ENCODE assay signal across 8 cellular contexts in the genomic region with DNA sequence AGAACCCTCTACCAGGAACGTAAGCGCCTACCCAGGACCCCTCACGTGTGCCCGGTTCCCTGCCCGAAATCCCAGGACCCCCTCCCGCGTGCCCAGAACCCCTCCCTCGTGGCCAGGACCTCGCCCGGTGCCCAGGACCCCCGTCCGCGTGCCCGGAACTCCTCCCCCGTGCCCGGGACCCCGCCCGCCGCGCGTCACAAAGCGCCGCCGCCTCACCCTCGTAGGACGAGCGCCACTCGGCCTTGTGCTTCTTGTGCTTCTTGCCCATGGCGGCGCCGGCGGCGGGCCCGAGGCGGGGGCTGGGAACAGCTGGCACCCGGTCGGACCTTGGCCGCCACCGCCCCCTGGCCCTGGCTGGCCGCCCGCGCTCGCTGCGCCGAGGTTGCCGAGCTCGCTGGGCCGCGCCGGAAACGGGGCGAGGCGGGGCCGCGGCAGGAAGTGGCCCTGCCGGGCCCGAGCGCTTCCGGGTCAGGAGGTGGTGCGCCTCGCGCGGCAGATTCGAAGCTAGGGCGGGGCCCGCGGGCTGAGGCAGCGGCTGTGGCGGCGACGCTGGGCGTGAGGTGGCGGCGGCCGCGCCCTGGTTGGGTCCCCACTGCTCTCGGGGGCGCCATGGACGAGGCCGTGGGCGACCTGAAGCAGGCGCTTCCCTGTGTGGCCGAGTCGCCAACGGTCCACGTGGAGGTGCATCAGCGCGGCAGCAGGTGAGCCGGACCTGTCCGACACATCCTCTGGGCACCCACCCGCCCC. TPM values are rescaled to one million over a fixed set of nuclear protein-coding genes. Genes with fewer than 3 reads are reported as not detected.
A peak's percentile ranks its signal among the peaks of the same experiment; 100 is the strongest.
DNase-seq lines count a peak whose midpoint lies in the region; ATAC-seq and TF ChIP-seq lines count a peak whose summit lies in the region.

A gene (minus strand): TSS at position 412 of the 747 bp plus-strand sequence. CDS start 144 bp downstream, at position 268.
A gene with protein sequence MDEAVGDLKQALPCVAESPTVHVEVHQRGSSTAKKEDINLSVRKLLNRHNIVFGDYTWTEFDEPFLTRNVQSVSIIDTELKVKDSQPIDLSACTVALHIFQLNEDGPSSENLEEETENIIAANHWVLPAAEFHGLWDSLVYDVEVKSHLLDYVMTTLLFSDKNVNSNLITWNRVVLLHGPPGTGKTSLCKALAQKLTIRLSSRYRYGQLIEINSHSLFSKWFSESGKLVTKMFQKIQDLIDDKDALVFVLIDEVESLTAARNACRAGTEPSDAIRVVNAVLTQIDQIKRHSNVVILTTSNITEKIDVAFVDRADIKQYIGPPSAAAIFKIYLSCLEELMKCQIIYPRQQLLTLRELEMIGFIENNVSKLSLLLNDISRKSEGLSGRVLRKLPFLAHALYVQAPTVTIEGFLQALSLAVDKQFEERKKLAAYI (plus strand): TSS at position 495 of the 747 bp plus-strand sequence. CDS start 115 bp downstream, at position 610.

- TF ChIP-seq POLR2A in IMR-90 (IDR thresholded peaks at IDR 0.05; ENCODE audit: low read depth, low read length), result peak; percentile 73

- H3K27ac Mint-ChIP-seq in neural progenitor cell, result peak within 1 kb of the TSS; percentile 93

- peak; percentile 87 for DNase-seq in DND-41
- peak; percentile 64 for DNase-seq in IMR-90
- peak; percentile 92 for DNase-seq in RWPE1 (ENCODE audit: low spot score)
- DNase-seq in activated effector memory CD4-positive, alpha-beta T cell treated with anti-CD3 and anti-CD28 coated beads, Interleukin-2, amount 50 U/mL, for 16 hours, result peak; percentile 95
- DNase-seq in foreskin fibroblast, result peak; percentile 76 to 93
- DNase-seq in neural progenitor cell (ENCODE audit: low spot score), result peak; percentile 94
- peak; percentile 56 for DNase-seq in stromal cell of bone marrow (ENCODE audit: low read depth)

- H2AFZ ChIP-seq in DND-41 (ENCODE audit: low read depth, low read length) (peak within 1 kb of the TSS; percentile 76), IMR-90 (replicated peaks; ENCODE audit: low read length, poor library complexity) (peak within 1 kb of the TSS; percentile 100), neural progenitor cell (replicated peaks) (peak within 1 kb of the TSS; percentile 97)

- H3K27me3 ChIP-seq in DND-41 (ENCODE audit: insufficient read depth, low read length, poor library complexity), result no peaks in the 10 kb centered on the region
- no peaks in the 10 kb centered on the region for H3K27me3 ChIP-seq in IMR-90 (ENCODE audit: control insufficient read depth, insufficient read depth, low read length)
- H3K27me3 ChIP-seq in neural progenitor cell, result no peaks in the 10 kb centered on the region

- H3K27ac ChIP-seq in DND-41 (ENCODE audit: low read length) (peak within 1 kb of the TSS; percentile 84), IMR-90 (ENCODE audit: insufficient read depth, low read length) (peak within 1 kb of the TSS; percentile 96), RWPE1 (peak within 1 kb of the TSS; percentile 82), neural progenitor cell (peak within 1 kb of the TSS; percentile 87)

- H3K79me2 ChIP-seq in DND-41 (ENCODE audit: insufficient read depth, low read length) (peaks cover 78% of the 10 kb centered on the region), neural progenitor cell (ENCODE audit: low read depth) (peaks cover 68% of the 10 kb centered on the region)

- H2AK9ac ChIP-seq in IMR-90 (replicated peaks; ENCODE audit: low read depth, low read length, poor library complexity), result peak within 1 kb of the TSS; percentile 96

- H3K4me2 ChIP-seq in DND-41 (ENCODE audit: insufficient read depth, low read length) (peak within 1 kb of the TSS; percentile 99), IMR-90 (ENCODE audit: low read depth, low read length) (peak within 1 kb of the TSS; percentile 100), neural progenitor cell (peak within 1 kb of the TSS; percentile 100)

- no peaks in the 10 kb centered on the region; the same call in 1 of the 2 replicates for H3K9me1 ChIP-seq in IMR-90 (ENCODE audit: insufficient read depth, low read length)

- dilution Hi-C loops in IMR-90 (cut with HindIII; ENCODE audit: low sequenced_read_pairs, unreplicated experiment), result no loop called here

- no peak for TF ChIP-seq RAD21 in IMR-90 (IDR thresholded peaks at IDR 0.05; ENCODE audit: low read length)

- peak within 1 kb of the TSS; percentile 96 for H4K5ac ChIP-seq in IMR-90 (ENCODE audit: low read depth, low read length)

- no peaks in the 10 kb centered on the region for H3F3A ChIP-seq in neural progenitor cell (ENCODE audit: low read depth)

- H3K18ac ChIP-seq in IMR-90 (ENCODE audit: low read depth, low read length), result peak within 1 kb of the TSS; percentile 27; the same call in 1 of the 2 replicates

- H3K4me1 ChIP-seq in DND-41 (ENCODE audit: insufficient read depth, low read length) (peaks cover 49% of the 10 kb centered on the region), IMR-90 (ENCODE audit: control insufficient read depth, insufficient read depth, low read length) (peaks cover 8% of the 10 kb centered on the region), neural progenitor cell (peaks cover 12% of the 10 kb centered on the region)

- H4K20me1 ChIP-seq in DND-41 (ENCODE audit: insufficient read depth, low read length) (peaks cover 34% of the 10 kb centered on the region), IMR-90 (ENCODE audit: insufficient read depth, low read length) (no peaks in the 10 kb centered on the region; the same call in 1 of the 2 replicates), neural progenitor cell (ENCODE audit: low read depth) (peaks cover 7% of the 10 kb centered on the region)

- no peaks in the 10 kb centered on the region for H3K9me3 Mint-ChIP-seq in neural progenitor cell

- peak within 1 kb of the TSS; percentile 90 for H2BK5ac ChIP-seq in IMR-90 (ENCODE audit: low read depth, low read length, poor library complexity, severe bottlenecking)

- peak within 1 kb of the TSS; percentile 86 for H2AK5ac ChIP-seq in IMR-90 (ENCODE audit: low read depth, low read length)

- H4K8ac ChIP-seq in IMR-90 (ENCODE audit: low read depth in 2 of 2, low read length in 2 of 2), result peak within 1 kb of the TSS; percentile 90 to 93

- H3K56ac ChIP-seq in IMR-90 (ENCODE audit: extremely low read depth, insufficient read depth, low read length), result peak within 1 kb of the TSS; percentile 56

- H4K91ac ChIP-seq in IMR-90 (ENCODE audit: insufficient read depth, low read depth, low read length), result peak within 1 kb of the TSS; percentile 78

- peaks cover 17% of the 10 kb centered on the region for H3K36me3 Mint-ChIP-seq in neural progenitor cell

- H3K9ac ChIP-seq in DND-41 (ENCODE audit: low read depth, low read length) (peak within 1 kb of the TSS; percentile 92), IMR-90 (ENCODE audit: low read depth, low read length) (peak within 1 kb of the TSS; percentile 98), neural progenitor cell (peak within 1 kb of the TSS; percentile 78)

- in situ Hi-C loops in IMR-90 (cut with MboI; ENCODE audit: low sequenced_read_pairs), result no loop called here

- peak within 1 kb of the TSS; percentile 95 for H3K4me3 Mint-ChIP-seq in neural progenitor cell

- H3K4ac ChIP-seq in IMR-90 (ENCODE audit: low read depth, low read length), result peak within 1 kb of the TSS; percentile 94

- H3K4me1 Mint-ChIP-seq in neural progenitor cell, result peaks cover 17% of the 10 kb centered on the region

- peak within 1 kb of the TSS; percentile 96 for H3K14ac ChIP-seq in IMR-90 (replicated peaks; ENCODE audit: low read depth, low read length)

- no peaks in the 10 kb centered on the region for H3K27me3 Mint-ChIP-seq in neural progenitor cell (ENCODE audit: insufficient read depth, low read depth)

- H3K9me3 ChIP-seq in DND-41 (ENCODE audit: insufficient read depth, low read length, severe bottlenecking) (no peaks in the 10 kb centered on the region), IMR-90 (ENCODE audit: control insufficient read depth, insufficient read depth, low read length) (no peaks in the 10 kb centered on the region), neural progenitor cell (ENCODE audit: low read depth) (no peaks in the 10 kb centered on the region)

- H2BK20ac ChIP-seq in IMR-90 (ENCODE audit: low read depth, low read length), result no peak within 1 kb of the TSS

- intact Hi-C loops in IMR-90 (cut with micrococcal nuclease), result no loop called here

- CTCF ChIA-PET in IMR-90 (lab: Yijun Ruan, JAX) (interaction anchor here (0.6 to 1.7 kb wide), 2 partner anchors 11 to 90 kb away, joined by 4 read pairs; no protein-coding TSS in a partner anchor), RWPE1 (lab: Yijun Ruan, JAX) (interaction anchor here (0.5 to 2.0 kb wide), 3 partner anchors 10 to 209 kb away, joined by 3 to 14 read pairs (median 6); no protein-coding TSS in a partner anchor)

- peak; percentile 94 for ATAC-seq in DND-41 (ENCODE audit: insufficient read depth, low read depth)
- ATAC-seq in GM21529 (IDR thresholded peaks at IDR 0.05; ENCODE audit: unreplicated experiment), result peak; percentile 96
- ATAC-seq in IMR-90 (ENCODE audit: low read depth), result peak; percentile 93

- H3K23ac ChIP-seq in IMR-90 (ENCODE audit: low read depth, low read length), result peak within 1 kb of the TSS; percentile 96

- TF ChIP-seq CTCF in DND-41 (IDR thresholded peaks at IDR 0.05; ENCODE audit: borderline replicate concordance, extremely low read depth, low read length, poor library complexity, severe bottlenecking), result no peak
- TF ChIP-seq CTCF in IMR-90 (conservative IDR thresholded peaks at IDR 0.05; ENCODE audit: low read depth, low read length), result no peak
- TF ChIP-seq CTCF in RWPE1 (conservative IDR thresholded peaks at IDR 0.05; ENCODE audit: low read depth), result no peak
- TF ChIP-seq CTCF in foreskin fibroblast (IDR thresholded peaks at IDR 0.05; ENCODE audit: low read depth, low read length), result no peak
- TF ChIP-seq CTCF in neural progenitor cell (IDR thresholded peaks at IDR 0.05), result no peak

- WGBS in IMR-90 (ENCODE audit: extremely low coverage in 2 of 2, insufficient read length in 1 of 2), 2 experiments, result 0% methylated on average over 45 of the region's 91 CpGs; no CpG with 5 or more reads in 1 of the 2 experiments

- peaks cover 83% of the 10 kb centered on the region for H3K36me3 ChIP-seq in DND-41 (ENCODE audit: insufficient read depth, low read length)
- H3K36me3 ChIP-seq in IMR-90 (ENCODE audit: control insufficient read depth, insufficient read depth, low read length), result peaks cover 33% of the 10 kb centered on the region
- H3K36me3 ChIP-seq in neural progenitor cell, result peaks cover 4% of the 10 kb centered on the region

- H2BK120ac ChIP-seq in IMR-90 (ENCODE audit: low read depth, low read length), result peak within 1 kb of the TSS; percentile 53; the same call in 1 of the 2 replicates

- BruUV-seq in IMR-90 (replicated peaks; lab: Mats Ljungman, UMichigan), result no TSS peak

- no peak within 1 kb of the TSS for H2BK15ac ChIP-seq in IMR-90 (ENCODE audit: low read depth, low read length)

- H3K79me1 ChIP-seq in IMR-90 (ENCODE audit: low read depth in 1 of 2, low read length in 2 of 2), result peaks cover 34 to 57% of the 10 kb centered on the region in 2 experiments

- POLR2A ChIA-PET in IMR-90 (lab: Charles Lee; ENCODE audit: unreplicated experiment), result no interaction called here
- POLR2A ChIA-PET in RWPE1 (lab: Yijun Ruan, JAX; ENCODE audit: low non-redundant PET), result no interaction called here

- peak within 1 kb of the TSS; percentile 85 to 91 for H3K4me3 ChIP-seq in DND-41 (ENCODE audit: low read depth in 1 of 2, low read length in 2 of 2)
- H3K4me3 ChIP-seq in IMR-90 (ENCODE audit: insufficient read depth, low read depth, low read length), result peak within 1 kb of the TSS; percentile 100
- H3K4me3 ChIP-seq in foreskin fibroblast (ENCODE audit: low read depth in 1 of 2, low read length in 2 of 2), result peak within 1 kb of the TSS; percentile 92 to 93
- peak within 1 kb of the TSS; percentile 96 for H3K4me3 ChIP-seq in neural progenitor cell

RNA-seq across cellular contexts. Expression of the first gene that starts in this region (rescaled TPM):
- total RNA-seq in IMR-90 (2012; rRNA removed) (40.0 and 43.4 TPM in 2 replicates), neural progenitor cell (ENCODE audit: low replicate concordance) (37.5 and 45.1 TPM in 2 replicates)
- 19.1 and 22.0 TPM in 2 replicates for polyA plus RNA-seq in IMR-90 (2012; rRNA removed)
- 11.5 and 12.8 TPM in 2 replicates for polyA plus RNA-seq in IMR-90 (2012; cell fraction: cytosol; rRNA removed)
- polyA plus RNA-seq in IMR-90 (2012; cell fraction: nucleus; rRNA removed; ENCODE audit: low replicate concordance), result 37.5 and 50.9 TPM in 2 replicates

RNA-seq across cellular contexts. Expression of the second gene that starts in this region (rescaled TPM):
- total RNA-seq in IMR-90 (2012; rRNA removed), result 27.2 and 35.5 TPM in 2 replicates
- 16.3 and 17.1 TPM in 2 replicates for polyA plus RNA-seq in IMR-90 (2012; rRNA removed)
- 6.5 and 11.4 TPM in 2 replicates for polyA plus RNA-seq in IMR-90 (2012; cell fraction: cytosol; rRNA removed)
- polyA plus RNA-seq in IMR-90 (2012; cell fraction: nucleus; rRNA removed; ENCODE audit: low replicate concordance), result 4.6 and 11.3 TPM in 2 replicates
- 32.3 and 32.6 TPM in 2 replicates for total RNA-seq in neural progenitor cell (ENCODE audit: low replicate concordance)

Comparison
In these comparisons a context has a peak if more than half of its experiments do, and no peak if none do; other contexts are left out.
1. Peak in every context shown above with its lines: DNase-seq, ATAC-seq, H3K4me3 ChIP-seq and H3K27ac ChIP-seq.